ENCODE assay signal across 8 cellular contexts in genomic region chr18:77990131-77990530, GRCh38.
"Had no signal": no experiment of that assay in that cellular context is flagged by ENCODE, and none has a peak within 500 bp of the region (broad histone marks: within the 10 kb centered on the region; RNA-seq: fewer than 3 reads in every experiment).

No MANE protein-coding gene starts in this region.

- H3K4me3 ChIP-seq: GM23248 had no signal

- DNase-seq: GM23248, GOT3, H9, HCEC 1CT, KG1 had no signal

- H3K27ac Mint-ChIP-seq: H9, IgD-negative memory B cell had no signal

- ATAC-seq: HepG2 had no signal

- H3K9ac ChIP-seq: GM23248 had no signal

- H3K27ac ChIP-seq: GM23248 had no signal

- H3K9me3 Mint-ChIP-seq: H9 had no signal

- FAIRE-seq: H54, HepG2 had no signal

- H2AFZ ChIP-seq: GM23248 had no signal
